Comparison of ENCODE assay signal across 13 cellular contexts in genomic region chr16:13110124-13110796, GRCh38.
A peak's percentile ranks its signal among the peaks of the same experiment; 100 is the strongest.
DNase-seq lines count a peak whose midpoint lies in the region; ATAC-seq and FAIRE-seq lines count a peak whose summit lies in the region.
"Had no signal": no experiment of that assay in that cellular context is flagged by ENCODE, and none has a peak within 500 bp of the region (broad histone marks: within the 10 kb centered on the region; RNA-seq: fewer than 3 reads in every experiment).

No MANE protein-coding gene starts in this region.

- peaks cover 14% of the 10 kb centered on the region for H3K9me3 Mint-ChIP-seq in activated naive CD8-positive, alpha-beta T cell treated with anti-CD3 and anti-CD28 coated beads, Interleukin-2, amount 50 U/mL, for 24 hours

- H3K4me1 Mint-ChIP-seq in activated naive CD8-positive, alpha-beta T cell treated with anti-CD3 and anti-CD28 coated beads, Interleukin-2, amount 50 U/mL, for 24 hours: no peaks in the 10 kb centered on the region
- H3K4me1 Mint-ChIP-seq: naive B cell had no signal

- in situ Hi-C loops in G401 (cut with HindIII; ENCODE audit: low sequenced_read_pairs): no loop called here

- no peaks in the 10 kb centered on the region for H3K36me3 Mint-ChIP-seq in activated naive CD8-positive, alpha-beta T cell treated with anti-CD3 and anti-CD28 coated beads, Interleukin-2, amount 50 U/mL, for 24 hours (ENCODE audit: low read depth)
- H3K36me3 Mint-ChIP-seq: naive B cell had no signal

- no peak for ATAC-seq in activated naive CD8-positive, alpha-beta T cell treated with anti-CD3 and anti-CD28 coated beads, Interleukin-2, amount 50 U/mL, for 24 hours
- ATAC-seq in HG03469 (IDR thresholded peaks at IDR 0.05; ENCODE audit: unreplicated experiment) (no peak), GM21717 (IDR thresholded peaks at IDR 0.05; ENCODE audit: unreplicated experiment) (no peak)

- DNase-seq in A172 (ENCODE audit: low spot score) (peak; percentile 94), RCC 7860 (ENCODE audit: low spot score) (peak; percentile 98), epithelial cell of prostate (ENCODE audit: low read depth, low spot score) (no peak), myocyte (ENCODE audit: low read depth) (peak; percentile 91), G401 (ENCODE audit: low spot score) (no peak)
- DNase-seq in activated naive CD8-positive, alpha-beta T cell treated with anti-CD3 and anti-CD28 coated beads, Interleukin-2, amount 50 U/mL, for 24 hours: no peak
- DNase-seq: GF-D8, naive B cell, upper lobe of left lung had no signal

- no peak overlapping the region for H3K4me3 Mint-ChIP-seq in activated naive CD8-positive, alpha-beta T cell treated with anti-CD3 and anti-CD28 coated beads, Interleukin-2, amount 50 U/mL, for 24 hours
- H3K4me3 Mint-ChIP-seq: naive B cell had no signal

- FAIRE-seq in RCC 7860 (lab: Jason Lieb, UNC): peak; percentile 97
- FAIRE-seq: HTR-8/SVneo had no signal

- H3K27me3 Mint-ChIP-seq in activated naive CD8-positive, alpha-beta T cell treated with anti-CD3 and anti-CD28 coated beads, Interleukin-2, amount 50 U/mL, for 24 hours: peaks cover 2% of the 10 kb centered on the region
- H3K27me3 Mint-ChIP-seq: naive B cell had no signal

- H3K27ac ChIP-seq in epithelial cell of prostate: peak overlapping the region; percentile 53
- H3K27ac ChIP-seq: SK-N-MC, upper lobe of left lung had no signal

- H3K27ac Mint-ChIP-seq in activated naive CD8-positive, alpha-beta T cell treated with anti-CD3 and anti-CD28 coated beads, Interleukin-2, amount 50 U/mL, for 24 hours: no peak overlapping the region
- H3K27ac Mint-ChIP-seq: naive B cell had no signal

Comparison
In these comparisons a context has a peak if more than half of its experiments do, and no peak if none do; other contexts are left out.
1. DNase-seq: peak in A172 (single experiment), RCC 7860 (single experiment) and myocyte (single experiment); none in epithelial cell of prostate (single experiment), activated naive CD8-positive, alpha-beta T cell treated with anti-CD3 and anti-CD28 coated beads, Interleukin-2, amount 50 U/mL, for 24 hours (single experiment) and G401 (single experiment).